3 cellular contexts compared by ENCODE assay signal in the genomic region with DNA sequence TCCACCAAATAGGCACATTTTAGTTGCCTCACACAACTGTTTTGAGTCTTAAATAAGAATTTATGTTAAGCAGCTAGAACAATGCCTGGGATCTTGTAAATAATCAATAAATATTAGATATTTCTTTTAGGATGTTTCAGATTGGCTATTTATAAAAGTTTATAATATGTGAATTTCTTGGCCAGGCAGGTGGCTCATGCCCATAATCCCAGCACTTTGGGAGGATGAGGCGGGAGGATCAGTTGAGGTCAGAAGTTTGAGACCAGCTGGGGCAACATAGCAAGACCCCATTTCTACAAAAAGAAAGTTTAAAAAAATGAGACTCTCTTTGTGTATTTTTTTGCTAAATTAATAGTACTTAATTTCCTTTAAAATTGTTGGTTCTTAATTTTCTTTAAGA.
TF ChIP-seq lines count a peak whose summit lies in the region.

No MANE protein-coding gene starts in this region.

TF ChIP-seq in WTC11, 78 proteins besides CTCF, POLR2A, EP300 and RAD21:
- TF ChIP-seq ZNF121 (CRISPR knock-in tag; IDR thresholded peaks at IDR 0.05): 0 out of 2 replicates have a peak, but pooled peaks have one; percentile 19
- no peak for TF ChIP-seq JUN (CRISPR knock-in tag; IDR thresholded peaks at IDR 0.05)
TF ChIP-seq in WTC11: peak in this region for 1.

TF ChIP-seq in K562, 482 proteins besides CTCF, POLR2A, EP300 and RAD21:
- TF ChIP-seq RBM25 (IDR thresholded peaks at IDR 0.05; ENCODE audit: low read depth, low read length, severe bottlenecking) (peak; percentile 58), ZNF121 (CRISPR knock-in tag; conservative IDR thresholded peaks at IDR 0.05) (peak; percentile 60), ADNP (tag; IDR thresholded peaks at IDR 0.05) (peak; percentile 53; the same call in 1 of the 2 replicates)
- TF ChIP-seq, protein P1, sequence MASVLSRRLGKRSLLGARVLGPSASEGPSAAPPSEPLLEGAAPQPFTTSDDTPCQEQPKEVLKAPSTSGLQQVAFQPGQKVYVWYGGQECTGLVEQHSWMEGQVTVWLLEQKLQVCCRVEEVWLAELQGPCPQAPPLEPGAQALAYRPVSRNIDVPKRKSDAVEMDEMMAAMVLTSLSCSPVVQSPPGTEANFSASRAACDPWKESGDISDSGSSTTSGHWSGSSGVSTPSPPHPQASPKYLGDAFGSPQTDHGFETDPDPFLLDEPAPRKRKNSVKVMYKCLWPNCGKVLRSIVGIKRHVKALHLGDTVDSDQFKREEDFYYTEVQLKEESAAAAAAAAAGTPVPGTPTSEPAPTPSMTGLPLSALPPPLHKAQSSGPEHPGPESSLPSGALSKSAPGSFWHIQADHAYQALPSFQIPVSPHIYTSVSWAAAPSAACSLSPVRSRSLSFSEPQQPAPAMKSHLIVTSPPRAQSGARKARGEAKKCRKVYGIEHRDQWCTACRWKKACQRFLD (CRISPR knock-in tag; IDR thresholded peaks at IDR 0.05): no peak

TF ChIP-seq in GM12891, 5 proteins besides CTCF, POLR2A, EP300 and RAD21:
- TF ChIP-seq POLR2AphosphoS5 (IDR thresholded peaks at IDR 0.05; ENCODE audit: low read depth, low read length) (no peak), PAX5 (IDR thresholded peaks at IDR 0.05; ENCODE audit: insufficient read depth, low read length, severe bottlenecking) (no peak), SPI1 (IDR thresholded peaks at IDR 0.05; ENCODE audit: low read depth, low read length) (no peak), POU2F2 (IDR thresholded peaks at IDR 0.05; ENCODE audit: low read depth, low read length) (no peak), TAF1 (IDR thresholded peaks at IDR 0.05; ENCODE audit: low read depth, low read length) (no peak)
